ENCODE assay signal across 17 cellular contexts in the genomic region with DNA sequence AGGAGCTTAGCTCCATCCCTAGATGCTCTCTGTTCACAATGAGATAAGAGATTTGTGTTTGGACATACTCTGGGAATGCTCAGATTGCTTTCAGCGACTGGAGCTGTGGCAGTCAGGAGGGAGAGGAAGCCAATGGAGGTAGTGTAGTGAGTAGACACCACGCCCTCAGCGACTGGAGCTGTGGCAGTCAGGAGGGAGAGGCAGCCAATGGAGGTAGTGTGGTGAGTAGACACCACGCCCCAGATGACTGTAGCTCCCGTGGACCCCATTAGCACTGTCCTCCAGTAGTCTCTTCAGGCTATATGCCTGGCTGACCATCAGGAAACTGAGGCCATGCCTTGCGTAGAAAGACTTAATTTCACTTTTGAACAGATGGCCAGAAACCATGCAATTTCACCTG.
DNase-seq lines count a peak whose midpoint lies in the region; ATAC-seq, FAIRE-seq and TF ChIP-seq lines count a peak whose summit lies in the region.
"Had no signal": no experiment of that assay in that cellular context is flagged by ENCODE, and none has a peak within 500 bp of the region (broad histone marks: within the 10 kb centered on the region; RNA-seq: fewer than 3 reads in every experiment).

No MANE protein-coding gene starts in this region.

- H2AFZ ChIP-seq in mesenchymal stem cell (ENCODE audit: low read depth, low read length), result no peak overlapping the region
- H2AFZ ChIP-seq: GM23338 had no signal

- H3K36me3 ChIP-seq in mesenchymal stem cell (ENCODE audit: control insufficient read depth in 1 of 2, insufficient read depth in 2 of 2, low read depth in 1 of 2, low read length in 2 of 2), result no peaks in the 10 kb centered on the region
- no peaks in the 10 kb centered on the region for H3K36me3 ChIP-seq in BE2C

- peaks cover 11% of the 10 kb centered on the region for H3K9me3 ChIP-seq in mesenchymal stem cell (ENCODE audit: control insufficient read depth, low read length)
- no peaks in the 10 kb centered on the region for H3K9me3 ChIP-seq in BE2C
- H3K9me3 ChIP-seq: A549 had no signal

- DNase-seq in GM12892 (ENCODE audit: insufficient read length) (no peak), HT1080 (ENCODE audit: low read depth) (peak; percentile 27), mesenchymal stem cell (no peak), BE2C (no peak)
- DNase-seq: CD8-positive, alpha-beta T cell; COR-L47; DMS153; DMS79 treated with DMSO at 0.1 percent for 48 hours; EL; H7; KG1 had no signal

- peak overlapping the region; percentile 70 for H4K91ac ChIP-seq in mesenchymal stem cell (ENCODE audit: low read length)

- H3K4ac ChIP-seq in mesenchymal stem cell (ENCODE audit: low read depth in 1 of 2, low read length in 2 of 2), result no peak overlapping the region

- no peak overlapping the region for H2BK120ac ChIP-seq in mesenchymal stem cell (ENCODE audit: low read depth, low read length)

- H3K4me3 ChIP-seq in mesenchymal stem cell (ENCODE audit: insufficient read depth in 1 of 2, low read depth in 1 of 2, low read length in 2 of 2) (no peak overlapping the region), BE2C (ENCODE audit: low read depth, low read length) (no peak overlapping the region)
- H3K4me3 ChIP-seq: A549, GM23338 had no signal

- no peaks in the 10 kb centered on the region for H3K4me1 ChIP-seq in mesenchymal stem cell (ENCODE audit: control insufficient read depth, insufficient read depth, low read depth, low read length)
- no peaks in the 10 kb centered on the region for H3K4me1 ChIP-seq in BE2C
- H3K4me1 ChIP-seq: A549 had no signal

- no peak overlapping the region for H2BK5ac ChIP-seq in mesenchymal stem cell (ENCODE audit: low read depth, low read length, poor library complexity, severe bottlenecking)

- H3K14ac ChIP-seq in mesenchymal stem cell (ENCODE audit: low read length in 2 of 2), result no peak overlapping the region

- ATAC-seq in GM19467 (IDR thresholded peaks at IDR 0.05; ENCODE audit: unreplicated experiment) (no peak), GM21737 (IDR thresholded peaks at IDR 0.05; ENCODE audit: unreplicated experiment) (no peak)
- ATAC-seq: A549; CD8-positive, alpha-beta T cell; GM23338 had no signal

- no peak overlapping the region for H3K9ac ChIP-seq in mesenchymal stem cell (ENCODE audit: low read length)

- no peak overlapping the region for H2AK5ac ChIP-seq in mesenchymal stem cell (ENCODE audit: low read length, severe bottlenecking)

- H3K27me3 ChIP-seq in mesenchymal stem cell (ENCODE audit: control insufficient read depth in 1 of 2, insufficient read depth in 1 of 2, low read length in 2 of 2), result no peaks in the 10 kb centered on the region
- H3K27me3 ChIP-seq in BE2C, result no peaks in the 10 kb centered on the region

- no peak for TF ChIP-seq POLR2A in GM12892 (IDR thresholded peaks at IDR 0.05; ENCODE audit: low read depth, low read length)

- H2BK12ac ChIP-seq in mesenchymal stem cell (ENCODE audit: low read length in 2 of 2), result no peak overlapping the region

- H3K27ac ChIP-seq in mesenchymal stem cell (ENCODE audit: low read length, poor library complexity, severe bottlenecking), result no peak overlapping the region
- H3K27ac ChIP-seq: A549 had no signal

- TF ChIP-seq CTCF in BE2C (IDR thresholded peaks at IDR 0.05; ENCODE audit: low read depth, low read length), result no peak

- no peaks in the 10 kb centered on the region for H3K79me1 ChIP-seq in mesenchymal stem cell (replicated peaks; ENCODE audit: low read length, poor library complexity, severe bottlenecking)

- no peak overlapping the region for H2BK15ac ChIP-seq in mesenchymal stem cell (ENCODE audit: low read depth, poor library complexity, severe bottlenecking)

- 91% methylated on average over 6 of the region's 6 CpGs for WGBS in mesenchymal stem cell

- FAIRE-seq in GM12892 (lab: Jason Lieb, UNC), result peak; percentile 88
- FAIRE-seq: A549, G401.6, GM18507 had no signal

- peak overlapping the region; percentile 7 for H4K8ac ChIP-seq in mesenchymal stem cell (ENCODE audit: low read length)

- no peak overlapping the region for H3K23ac ChIP-seq in mesenchymal stem cell (ENCODE audit: low read length in 2 of 2)

- peak overlapping the region in 1 of 2 experiments; percentile 13 for H3K18ac ChIP-seq in mesenchymal stem cell (ENCODE audit: low read depth in 1 of 2, low read length in 2 of 2)

- H3K4me2 ChIP-seq in mesenchymal stem cell (ENCODE audit: low read length, poor library complexity, severe bottlenecking), result no peak overlapping the region
- H3K4me2 ChIP-seq: A549, GM23338 had no signal
